ENCODE assay signal across 8 cellular contexts in genomic region chr2:38778686-38779082, GRCh38. TPM values are rescaled to one million over a fixed set of nuclear protein-coding genes. Genes with fewer than 3 reads are reported as not detected.
DNase-seq lines count a peak whose midpoint lies in the region; ATAC-seq and TF ChIP-seq lines count a peak whose summit lies in the region.

No MANE protein-coding gene starts in this region.

- H3K4me3 ChIP-seq in AG10803 (ENCODE audit: low read length) (peak overlapping the region; percentile 69), cardiac fibroblast (replicated peaks in 1 of 2; ENCODE audit: low read depth in 2 of 2, low read length in 2 of 2) (peak overlapping the region; percentile 63 to 71)

- DNase-seq in AG10803 (ENCODE audit: low read depth) (no peak), cardiac fibroblast (ENCODE audit: low read depth in 2 of 2) (no peak), NCI-H1694 (lab: John Stamatoyannopoulos, UW) (no peak), DMS 273 treated with DMSO at 0.1 percent for 48 hours (lab: John Stamatoyannopoulos, UW) (no peak)
- DNase-seq in naive thymus-derived CD8-positive, alpha-beta T cell: no peak
- DNase-seq in stimulated activated CD4-positive, alpha-beta T cell treated with anti-CD3 and anti-CD28 coated beads, Interleukin-1b, Interleukin-23, amount 100 ng/mL, for 48 hours: no peak

- peaks cover 13 to 16% (median 13%) of the 10 kb centered on the region in 3 donors for H3K4me1 Mint-ChIP-seq in IgD-negative memory B cell
- H3K4me1 Mint-ChIP-seq in naive thymus-derived CD8-positive, alpha-beta T cell: peaks cover 9 to 27% (median 21%) of the 10 kb centered on the region in 4 donors

- peak overlapping the region; percentile 96 to 99 (median 97) for H3K4me3 Mint-ChIP-seq in IgD-negative memory B cell
- H3K4me3 Mint-ChIP-seq in naive thymus-derived CD8-positive, alpha-beta T cell: peak overlapping the region; percentile 95 to 100 (median 99)

- peaks cover 6% of the 10 kb centered on the region for H3K36me3 Mint-ChIP-seq in IgD-negative memory B cell
- H3K36me3 Mint-ChIP-seq in naive thymus-derived CD8-positive, alpha-beta T cell: peaks cover 0 to 30% (median 11%) of the 10 kb centered on the region in 3 donors

- POLR2A ChIA-PET in naive thymus-derived CD8-positive, alpha-beta T cell (lab: Charles Lee): interaction anchor here (0.7 to 2.8 kb wide), 4 partner anchors 24 to 30 kb away, joined by 3 to 33 read pairs (median 4); partner anchors contain the start of gene SRSF7

- peaks cover 7% of the 10 kb centered on the region for H3K27me3 Mint-ChIP-seq in IgD-negative memory B cell
- peaks cover 0 to 16% (median 3%) of the 10 kb centered on the region in 5 donors for H3K27me3 Mint-ChIP-seq in naive thymus-derived CD8-positive, alpha-beta T cell

- no peak for ATAC-seq in naive thymus-derived CD8-positive, alpha-beta T cell
- no peak for ATAC-seq in HG03354 (IDR thresholded peaks at IDR 0.05; ENCODE audit: poor library complexity, severe bottlenecking, unreplicated experiment)

- TF ChIP-seq CTCF in AG10803 (conservative IDR thresholded peaks at IDR 0.05; ENCODE audit: low read length) (no peak), cardiac fibroblast (IDR thresholded peaks at IDR 0.05; ENCODE audit: low read depth, low read length) (no peak)

- peak overlapping the region; percentile 74 to 93 (median 89) for H3K27ac Mint-ChIP-seq in IgD-negative memory B cell
- peak overlapping the region; percentile 94 to 99 (median 98) for H3K27ac Mint-ChIP-seq in naive thymus-derived CD8-positive, alpha-beta T cell

- H3K9me3 Mint-ChIP-seq in IgD-negative memory B cell: no peaks in the 10 kb centered on the region
- H3K9me3 Mint-ChIP-seq in naive thymus-derived CD8-positive, alpha-beta T cell: no peaks in the 10 kb centered on the region

RNA-seq across cellular contexts. Expression of gene GEMIN6, which starts 0.7 kb away (rescaled TPM):
- 12.3 TPM for polyA plus RNA-seq in IgD-negative memory B cell
- 10 to 100 TPM; 12.0 to 13.7 TPM for total RNA-seq in naive thymus-derived CD8-positive, alpha-beta T cell
- 10 to 100 TPM in 1 of 3 donors, 1 to 10 TPM in 2; 6.8 to 11.6 (median 8.3) TPM for polyA plus RNA-seq in naive thymus-derived CD8-positive, alpha-beta T cell

RNA-seq across cellular contexts. Expression of gene SRSF7, which starts 27.5 kb away (rescaled TPM):
- 284 TPM for polyA plus RNA-seq in IgD-negative memory B cell
- 100 to 1,000 TPM; 288 to 291 TPM for total RNA-seq in naive thymus-derived CD8-positive, alpha-beta T cell
- 100 to 1,000 TPM; 164 to 172 (median 169) TPM for polyA plus RNA-seq in naive thymus-derived CD8-positive, alpha-beta T cell
